In the genomic region with DNA sequence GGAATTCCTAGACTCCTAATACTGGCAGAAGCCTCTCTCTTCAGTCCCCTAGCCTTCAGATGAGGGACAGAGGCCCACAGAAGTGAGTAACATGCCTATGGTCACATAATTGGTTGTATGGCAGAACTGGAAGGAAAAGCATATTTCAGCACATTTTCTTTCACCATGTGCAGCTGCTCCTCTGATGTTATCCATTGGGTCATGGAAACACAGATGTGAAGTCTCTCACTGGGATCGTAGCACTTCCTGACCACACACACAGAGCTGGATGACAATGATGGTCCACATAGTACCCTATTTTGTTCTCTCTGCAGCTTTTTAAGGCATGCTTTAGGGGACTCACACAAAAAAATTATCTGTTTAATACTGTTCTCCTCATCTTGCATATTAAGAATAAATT, we compare ENCODE assay signal across 18 cellular contexts. TPM values are rescaled to one million over a fixed set of nuclear protein-coding genes. Genes with fewer than 3 reads are reported as not detected.
DNase-seq lines count a peak whose midpoint lies in the region; ATAC-seq, FAIRE-seq and TF ChIP-seq lines count a peak whose summit lies in the region.
"Had no signal": no experiment of that assay in that cellular context is flagged by ENCODE, and none has a peak within 500 bp of the region (broad histone marks: within the 10 kb centered on the region; RNA-seq: fewer than 3 reads in every experiment).

No MANE protein-coding gene starts in this region.

- no peak overlapping the region for H3K27ac Mint-ChIP-seq in T-cell
- H3K27ac Mint-ChIP-seq: CD4-positive, CD25-positive, alpha-beta regulatory T cell had no signal

- H3K4me2 ChIP-seq in BLaER1: peak overlapping the region; percentile 22; the same call in 1 of the 2 replicates
- peak overlapping the region; percentile 34; the same call in 1 of the 2 replicates for H3K4me2 ChIP-seq in OCI-LY3 (ENCODE audit: low read length)

- DNase-seq in GM19239 (ENCODE audit: insufficient read length, low spot score) (no peak), left ventricle myocardium superior (no peak), ecto neural progenitor cell (ENCODE audit: low spot score) (no peak), COR-L47 (lab: John Stamatoyannopoulos, UW) (no peak), T-cell (no peak)
- DNase-seq: ACHN; AML-193; Caco-2; CD4-positive, CD25-positive, alpha-beta regulatory T cell; GDM1; HCEC 1CT; MV-4-11; NCI-H1694 treated with DMSO at 0.1 percent for 48 hours; NCI-H510A; NCI-H748 treated with DMSO at 0.1 percent for 48 hours had no signal

- POLR2A ChIA-PET in T-cell (lab: Charles Lee): no interaction called here

- H3K4me3 ChIP-seq in BLaER1: no peak overlapping the region
- H3K4me3 ChIP-seq in OCI-LY3 (ENCODE audit: low read length): no peak overlapping the region

- no peaks in the 10 kb centered on the region for H3K4me1 Mint-ChIP-seq in T-cell
- H3K4me1 Mint-ChIP-seq: CD4-positive, CD25-positive, alpha-beta regulatory T cell had no signal

- intact Hi-C loops in left ventricle myocardium superior (cut with micrococcal nuclease): no loop called here

- H3K27ac ChIP-seq in BLaER1: no peak overlapping the region
- H3K27ac ChIP-seq in OCI-LY3 (ENCODE audit: low read length): no peak overlapping the region

- no peaks in the 10 kb centered on the region for H3K79me2 ChIP-seq in OCI-LY3 (ENCODE audit: low read length)

- H3K27me3 Mint-ChIP-seq in T-cell: peaks cover 6 to 31% of the 10 kb centered on the region in 2 donors

- H3K9ac ChIP-seq in BLaER1 (no peak overlapping the region), OCI-LY3 (ENCODE audit: low read length) (no peak overlapping the region)

- no peaks in the 10 kb centered on the region for H3K9me3 Mint-ChIP-seq in T-cell

- peak; percentile 74 for ATAC-seq in left ventricle myocardium superior
- no peak for ATAC-seq in T-cell (replicated peaks in 1 of 4)

- H3K4me3 Mint-ChIP-seq in T-cell: no peak overlapping the region
- H3K4me3 Mint-ChIP-seq: CD4-positive, CD25-positive, alpha-beta regulatory T cell had no signal

- no peaks in the 10 kb centered on the region for H3K36me3 ChIP-seq in BLaER1
- H3K36me3 ChIP-seq in OCI-LY3 (replicated peaks; ENCODE audit: low read depth, low read length): no peaks in the 10 kb centered on the region

- H3K4me1 ChIP-seq in BLaER1 (peaks cover 12% of the 10 kb centered on the region), OCI-LY3 (ENCODE audit: low read length) (peaks cover 16% of the 10 kb centered on the region)
- H3K4me1 ChIP-seq: Caco-2 had no signal

- H3K27me3 ChIP-seq in BLaER1: no peaks in the 10 kb centered on the region
- no peaks in the 10 kb centered on the region for H3K27me3 ChIP-seq in OCI-LY3 (ENCODE audit: low read depth, low read length)

- CTCF ChIA-PET in T-cell (lab: Charles Lee): no interaction called here

- peak; percentile 21 for FAIRE-seq in GM19239 (lab: Jason Lieb, UNC)

- no peaks in the 10 kb centered on the region for H3K36me3 Mint-ChIP-seq in T-cell
- H3K36me3 Mint-ChIP-seq: CD4-positive, CD25-positive, alpha-beta regulatory T cell had no signal

- no peak overlapping the region for H2AFZ ChIP-seq in OCI-LY3 (ENCODE audit: low read depth, low read length)

- no peak for TF ChIP-seq CTCF in OCI-LY3 (IDR thresholded peaks at IDR 0.05; ENCODE audit: low read depth, low read length)

- H4K20me1 ChIP-seq in BLaER1 (no peaks in the 10 kb centered on the region), OCI-LY3 (ENCODE audit: insufficient read depth, low read length) (no peaks in the 10 kb centered on the region)

- H3K9me3 ChIP-seq in BLaER1 (no peaks in the 10 kb centered on the region), OCI-LY3 (ENCODE audit: insufficient read depth, low read length) (no peaks in the 10 kb centered on the region)
- H3K9me3 ChIP-seq: Caco-2 had no signal

RNA-seq across cellular contexts. Expression of a gene that starts 24.5 kb away (rescaled TPM):
- total RNA-seq in left ventricle myocardium superior (0.05 TPM), T-cell (under 1 TPM in 2 of 5 donors, not detected in 3; 0.26 to 0.28 TPM)
- total RNA-seq: CD4-positive, CD25-positive, alpha-beta regulatory T cell; Daoy had no signal
